Comparison of ENCODE assay signal across 24 cellular contexts in genomic region chr5:173791878-173792277, GRCh38.
"Had no signal": no experiment of that assay in that cellular context is flagged by ENCODE, and none has a peak within 500 bp of the region (broad histone marks: within the 10 kb centered on the region; RNA-seq: fewer than 3 reads in every experiment).

No MANE protein-coding gene starts in this region.

- H3K27me3 ChIP-seq: foreskin keratinocyte, hepatocyte, right atrium auricular region, stomach, upper lobe of right lung had no signal

- H2AFZ ChIP-seq: hepatocyte had no signal

- H3K4me3 Mint-ChIP-seq: activated T-cell treated with anti-CD3 and anti-CD28 coated beads, Interleukin-2, amount 50 U/mL, for 72 hours; neural crest cell had no signal

- H3K4me2 ChIP-seq: hepatocyte had no signal

- H3K27ac ChIP-seq: foreskin keratinocyte, hepatocyte, prostate gland, right atrium auricular region, upper lobe of right lung had no signal

- DNase-seq: activated CD8-positive, alpha-beta memory T cell treated with anti-CD3 and anti-CD28 coated beads for 24 hours; activated CD8-positive, alpha-beta memory T cell treated with anti-CD3 and anti-CD28 coated beads, Interleukin-2, amount 50 U/mL, for 48 hours; activated effector memory CD4-positive, alpha-beta T cell treated with anti-CD3 and anti-CD28 coated beads, Interleukin-2, amount 50 U/mL, for 16 hours; activated naive CD4-positive, alpha-beta T cell treated with anti-CD3 and anti-CD28 coated beads, Interleukin-2, amount 50 U/mL, for 16 hours; activated T-cell treated with anti-CD3 and anti-CD28 coated beads, Interleukin-2, amount 50 U/mL, for 72 hours; aorta; cerebellar nuclear complex; dermis blood vessel endothelial cell; effector memory CD4-positive, alpha-beta T cell; foreskin keratinocyte; left colon; stimulated activated CD4-positive, alpha-beta T cell treated with anti-CD3 and anti-CD28 coated beads, Interleukin-15, amount 100 ng/mL, for 24 hours; stimulated activated CD4-positive, alpha-beta T cell treated with anti-CD3 and anti-CD28 coated beads, Interleukin-2, amount 100 ng/mL, for 48 hours; upper lobe of right lung had no signal

- H3K36me3 ChIP-seq: prostate gland, right atrium auricular region, stomach, upper lobe of right lung had no signal

- FAIRE-seq: bronchial epithelial cell, endothelial cell of umbilical vein, islet of Langerhans had no signal

- ATAC-seq: activated CD4-positive, CD25-positive, alpha-beta regulatory T cell treated with anti-CD3 and anti-CD28 coated beads, Interleukin-2, amount 50 U/mL, for 24 hours; activated T-cell treated with anti-CD3 and anti-CD28 coated beads, Interleukin-2, amount 50 U/mL, for 72 hours; foreskin keratinocyte; left colon; SK-N-SH treated with all-trans-retinoic acid at 6 μM for 48 hours; upper lobe of right lung had no signal

- H3K27ac Mint-ChIP-seq: activated T-cell treated with anti-CD3 and anti-CD28 coated beads, Interleukin-2, amount 50 U/mL, for 72 hours had no signal

- H3K9me3 Mint-ChIP-seq: activated T-cell treated with anti-CD3 and anti-CD28 coated beads, Interleukin-2, amount 50 U/mL, for 72 hours; neural crest cell had no signal

- H3K4me3 ChIP-seq: hepatocyte, prostate gland, right atrium auricular region, stomach, upper lobe of right lung had no signal

- H3K4me1 ChIP-seq: foreskin keratinocyte, prostate gland, right atrium auricular region, upper lobe of right lung had no signal

- H3K79me2 ChIP-seq: hepatocyte had no signal

- H3K9me3 ChIP-seq: prostate gland, right atrium auricular region, stomach, upper lobe of right lung had no signal
